ENCODE assay signal across 8 cellular contexts in the genomic region with DNA sequence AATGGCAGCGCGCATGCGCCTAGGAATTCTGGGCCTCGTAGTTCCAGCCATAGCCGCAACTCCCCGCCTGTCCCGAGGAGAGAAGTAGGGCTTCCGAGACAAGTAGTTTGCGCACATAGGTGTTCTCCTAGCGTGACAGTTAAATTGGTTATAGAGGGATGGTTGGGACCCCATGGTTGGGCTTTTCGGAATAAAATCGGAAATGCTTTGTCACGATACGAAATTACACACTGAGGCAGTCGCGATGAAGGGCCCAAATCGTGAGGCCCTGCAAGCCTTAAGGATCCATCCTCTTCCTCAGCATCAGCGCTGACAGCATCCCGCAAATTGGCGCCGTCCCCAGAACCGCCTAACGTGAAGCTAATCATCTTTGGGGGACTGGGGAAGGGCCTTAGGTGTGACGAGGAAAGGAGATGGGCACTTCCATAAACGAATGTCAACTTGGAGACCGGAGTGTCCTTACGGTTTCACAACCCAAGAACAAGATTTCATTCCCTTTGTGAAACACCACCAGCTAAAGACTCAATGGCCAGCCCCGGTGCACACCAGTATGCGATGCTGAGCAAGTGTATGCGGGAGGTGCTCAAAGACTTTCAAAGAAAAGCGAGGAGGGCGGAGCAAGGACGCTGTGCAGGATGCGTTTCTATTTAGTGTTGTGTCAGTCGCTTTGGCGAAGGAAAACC. TPM values are rescaled to one million over a fixed set of nuclear protein-coding genes. Genes with fewer than 3 reads are reported as not detected.
DNase-seq lines count a peak whose midpoint lies in the region; ATAC-seq, FAIRE-seq and TF ChIP-seq lines count a peak whose summit lies in the region.

No MANE protein-coding gene starts in this region.

- peak overlapping the region; percentile 43 to 76 for H3K9ac ChIP-seq in kidney (ENCODE audit: low read length in 2 of 2)

- peak overlapping the region; percentile 81 for H3K4me3 ChIP-seq in A673 (ENCODE audit: low read depth, low read length, poor library complexity, severe bottlenecking)
- peak overlapping the region; percentile 79 for H3K4me3 ChIP-seq in brain microvascular endothelial cell (ENCODE audit: low read depth, low read length)
- peak overlapping the region; percentile 93 to 96 for H3K4me3 ChIP-seq in kidney (ENCODE audit: low read length in 2 of 2)

- CTCF ChIA-PET in A673 (lab: Charles Lee) = no interaction called here
- CTCF ChIA-PET in T-cell (lab: Charles Lee) = interaction anchor here in 1 of 2 donors (0.8 to 1.4 kb wide), 3 partner anchors 9 to 155 kb away, joined by 3 to 4 read pairs (median 3); no protein-coding TSS in a partner anchor

- POLR2A ChIA-PET in A673 (lab: Charles Lee; ENCODE audit: low non-redundant PET) = no interaction called here
- POLR2A ChIA-PET in T-cell (lab: Charles Lee) = no interaction called here

- TF ChIP-seq CTCF in A673 (conservative IDR thresholded peaks at IDR 0.05; ENCODE audit: low read depth, low read length) (no peak), brain microvascular endothelial cell (IDR thresholded peaks at IDR 0.05; ENCODE audit: low read depth, low read length, missing control alignments) (no peak), kidney (IDR thresholded peaks at IDR 0.05; ENCODE audit: borderline replicate concordance, extremely low read depth, insufficient read depth) (no peak)

- no peaks in the 10 kb centered on the region for H3K27me3 ChIP-seq in A673 (replicated peaks; ENCODE audit: insufficient read depth, low read depth, low read length, poor library complexity)
- no peaks in the 10 kb centered on the region for H3K27me3 ChIP-seq in brain microvascular endothelial cell (replicated peaks)

- H3K4me1 ChIP-seq in A673 (ENCODE audit: insufficient read depth, low read length, poor library complexity, severe bottlenecking) (peaks cover 6% of the 10 kb centered on the region), kidney (ENCODE audit: control insufficient read depth in 1 of 2, insufficient read depth in 1 of 2, low read depth in 1 of 2, low read length in 2 of 2) (peaks cover 6% of the 10 kb centered on the region in 2 donors)

- H3K36me3 ChIP-seq in A673 (ENCODE audit: insufficient read depth, low read length, poor library complexity, severe bottlenecking) (no peaks in the 10 kb centered on the region), brain microvascular endothelial cell (replicated peaks) (no peaks in the 10 kb centered on the region), kidney (ENCODE audit: control insufficient read depth in 1 of 2, insufficient read depth in 2 of 2, low read length in 2 of 2) (no peaks in the 10 kb centered on the region)

- ATAC-seq in GM21528 (IDR thresholded peaks at IDR 0.05; ENCODE audit: low FRiP score, unreplicated experiment) (peak; percentile 5), T-cell (replicated peaks in 1 of 4) (peak; percentile 25 to 44 (median 34))

- H3K4me3 Mint-ChIP-seq in T-cell = peak overlapping the region; percentile 98

- H3K27ac Mint-ChIP-seq in T-cell = peak overlapping the region; percentile 86 to 94

- no peaks in the 10 kb centered on the region for H3K9me3 Mint-ChIP-seq in T-cell

- H3K4me1 Mint-ChIP-seq in T-cell = peaks cover 27 to 35% (median 35%) of the 10 kb centered on the region in 3 donors

- H3K9me3 ChIP-seq in A673 (ENCODE audit: low read depth, low read length, poor library complexity, severe bottlenecking) (no peaks in the 10 kb centered on the region), kidney (ENCODE audit: control insufficient read depth in 1 of 2, low read length in 2 of 2) (no peaks in the 10 kb centered on the region)

- FAIRE-seq in kidney (lab: Jason Lieb, UNC) = no peak

- no peaks in the 10 kb centered on the region for H3K36me3 Mint-ChIP-seq in T-cell

- DNase-seq in A673 (ENCODE audit: low spot score) (peak; percentile 37), T-cell (peak in 32 of 34 experiments; percentile 2 to 50 (median 27)), brain microvascular endothelial cell (peak; percentile 7), kidney (no peak), NCI-H1694 treated with DMSO at 0.1 percent for 48 hours (lab: John Stamatoyannopoulos, UW) (no peak), RPMI8226 (no peak)
- DNase-seq in stimulated activated CD4-positive, alpha-beta T cell treated with anti-CD3 and anti-CD28 coated beads, Interleukin-2, amount 100 ng/mL, for 24 hours = peak; percentile 51 to 59

- BruUV-seq in A673 (replicated peaks; lab: Mats Ljungman, UMichigan) = no TSS peak

- in situ Hi-C loops in brain microvascular endothelial cell (cut with HindIII; ENCODE audit: low pct_ligation_motif_present, low sequenced_read_pairs) = no loop called here

- H3K27me3 Mint-ChIP-seq in T-cell = no peaks in the 10 kb centered on the region

- H3K27ac ChIP-seq in A673 (ENCODE audit: low read depth, low read length, poor library complexity, severe bottlenecking) = no peak overlapping the region
- no peak overlapping the region for H3K27ac ChIP-seq in brain microvascular endothelial cell
- no peak overlapping the region for H3K27ac ChIP-seq in kidney (ENCODE audit: low read depth in 2 of 2, low read length in 2 of 2)

- intact Hi-C loops in A673 (cut with micrococcal nuclease; ENCODE audit: unreplicated experiment) (loop anchor here (10.0 kb wide), 1 partner anchor 116 kb away; no protein-coding TSS in a partner anchor), kidney (cut with DNase I) (loop anchor here (10.0 kb wide), 1 partner anchor 196 kb away; no protein-coding TSS in a partner anchor)

RNA-seq across cellular contexts. Expression of gene TTBK2, which starts 0.6 kb away (rescaled TPM):
- total RNA-seq in A673 (2021) (14.9 and 15.8 TPM in 2 replicates), T-cell (10 to 100 TPM; 26.2 to 30.7 (median 26.9) TPM), kidney (19.1 TPM)
- 1.9 TPM for polyA plus RNA-seq in kidney (ENCODE audit: insufficient read depth, low read depth, low replicate concordance)

Comparison
In these comparisons a context has a peak if more than half of its experiments do, and no peak if none do; other contexts are left out.
1. DNase-seq: peak in A673 (single experiment), T-cell (32 of 34), brain microvascular endothelial cell (single experiment) and stimulated activated CD4-positive, alpha-beta T cell treated with anti-CD3 and anti-CD28 coated beads, Interleukin-2, amount 100 ng/mL, for 24 hours (2 of 2); none in kidney (single experiment), NCI-H1694 treated with DMSO at 0.1 percent for 48 hours (single experiment) and RPMI8226 (single experiment).
2. Peak in every context shown above with its lines, with median percentiles within 50 percentile points of each other: H3K4me3 ChIP-seq.